Comparison of ENCODE assay signal across 10 cellular contexts in genomic region chr1:175209493-175209921, GRCh38. TPM values are rescaled to one million over a fixed set of nuclear protein-coding genes. Genes with fewer than 3 reads are reported as not detected.
DNase-seq lines count a peak whose midpoint lies in the region; ATAC-seq, FAIRE-seq and TF ChIP-seq lines count a peak whose summit lies in the region.
"Had no signal": no experiment of that assay in that cellular context is flagged by ENCODE, and none has a peak within 500 bp of the region (broad histone marks: within the 10 kb centered on the region; RNA-seq: fewer than 3 reads in every experiment).

No MANE protein-coding gene starts in this region.

- intact Hi-C loops in CD4-positive, alpha-beta T cell (cut with DNase I, micrococcal nuclease) = loop anchor here in 1 of 2 experiments (1.0 to 5.0 kb wide), 4 partner anchors 20 to 109 kb away; no protein-coding TSS in a partner anchor

- no peaks in the 10 kb centered on the region for H3K9me3 ChIP-seq in CD4-positive, alpha-beta T cell (ENCODE audit: control insufficient read depth, low read length)
- H3K9me3 ChIP-seq in mesenchymal stem cell (ENCODE audit: control insufficient read depth, low read length) = peaks cover 8% of the 10 kb centered on the region

- H3K27ac Mint-ChIP-seq in CD4-positive, alpha-beta T cell = peak overlapping the region; percentile 86
- H3K27ac Mint-ChIP-seq in activated naive CD8-positive, alpha-beta T cell treated with anti-CD3 and anti-CD28 coated beads, Interleukin-2, amount 50 U/mL, for 24 hours = peak overlapping the region; percentile 79

- ATAC-seq in CD4-positive, alpha-beta T cell (ENCODE audit: poor library complexity) = peak; percentile 58
- ATAC-seq in GM19395 (IDR thresholded peaks at IDR 0.05; ENCODE audit: unreplicated experiment) = peak; percentile 58
- peak; percentile 37 for ATAC-seq in HG03460 (IDR thresholded peaks at IDR 0.05; ENCODE audit: unreplicated experiment)
- peak; percentile 96 for ATAC-seq in activated naive CD8-positive, alpha-beta T cell treated with anti-CD3 and anti-CD28 coated beads, Interleukin-2, amount 50 U/mL, for 24 hours
- no peak for ATAC-seq in GM21528 (IDR thresholded peaks at IDR 0.05; ENCODE audit: low FRiP score, unreplicated experiment)

- no peak overlapping the region for H2BK12ac ChIP-seq in mesenchymal stem cell (ENCODE audit: low read length in 2 of 2)

- CTCF ChIA-PET in CD4-positive, alpha-beta T cell (lab: Charles Lee) = interaction anchor here (1.0 to 1.3 kb wide), 3 partner anchors 55 to 63 kb away, joined by 4 to 7 read pairs (median 5); no protein-coding TSS in a partner anchor

- H3K4me3 Mint-ChIP-seq in CD4-positive, alpha-beta T cell = peak overlapping the region; percentile 86
- H3K4me3 Mint-ChIP-seq in activated naive CD8-positive, alpha-beta T cell treated with anti-CD3 and anti-CD28 coated beads, Interleukin-2, amount 50 U/mL, for 24 hours = peak overlapping the region; percentile 72

- no peaks in the 10 kb centered on the region for H3K79me1 ChIP-seq in mesenchymal stem cell (replicated peaks; ENCODE audit: low read length, poor library complexity, severe bottlenecking)

- 87% methylated on average over 1 of the region's 1 CpG for WGBS in mesenchymal stem cell

- no peak overlapping the region for H4K8ac ChIP-seq in mesenchymal stem cell (ENCODE audit: low read length)

- DNase-seq in CD4-positive, alpha-beta T cell = no peak
- DNase-seq in activated naive CD8-positive, alpha-beta T cell treated with anti-CD3 and anti-CD28 coated beads, Interleukin-2, amount 50 U/mL, for 24 hours = no peak
- DNase-seq in globus pallidus (ENCODE audit: low spot score) (no peak), HTR-8/SVneo (ENCODE audit: insufficient read length, low spot score) (no peak), mesenchymal stem cell (no peak)
- DNase-seq: Caco-2, NCI-H774 had no signal

- H3K27ac ChIP-seq in CD4-positive, alpha-beta T cell (ENCODE audit: low read depth, low read length) = peak overlapping the region; percentile 37
- no peak overlapping the region for H3K27ac ChIP-seq in mesenchymal stem cell (ENCODE audit: low read length, poor library complexity, severe bottlenecking)

- no peaks in the 10 kb centered on the region for H3K4me1 ChIP-seq in mesenchymal stem cell (ENCODE audit: control insufficient read depth, insufficient read depth, low read depth, low read length)
- H3K4me1 ChIP-seq: Caco-2 had no signal

- no peak overlapping the region for H2AFZ ChIP-seq in mesenchymal stem cell (ENCODE audit: low read depth, low read length)

- no peaks in the 10 kb centered on the region for H3K36me3 ChIP-seq in mesenchymal stem cell (ENCODE audit: control insufficient read depth in 1 of 2, insufficient read depth in 2 of 2, low read depth in 1 of 2, low read length in 2 of 2)

- POLR2A ChIA-PET in CD4-positive, alpha-beta T cell (lab: Charles Lee) = interaction anchor here (0.6 to 5.5 kb wide), 11 partner anchors 9 to 241 kb away, joined by 3 to 98 read pairs (median 5); partner anchors contain the start of genes CACYBP, KIAA0040 and MRPS14

- H2BK15ac ChIP-seq in mesenchymal stem cell (ENCODE audit: low read depth, poor library complexity, severe bottlenecking) = no peak overlapping the region

- no peak overlapping the region for H3K23ac ChIP-seq in mesenchymal stem cell (ENCODE audit: low read length in 2 of 2)

- no peaks in the 10 kb centered on the region for H3K27me3 Mint-ChIP-seq in CD4-positive, alpha-beta T cell
- H3K27me3 Mint-ChIP-seq in activated naive CD8-positive, alpha-beta T cell treated with anti-CD3 and anti-CD28 coated beads, Interleukin-2, amount 50 U/mL, for 24 hours = no peaks in the 10 kb centered on the region

- no peak overlapping the region for H4K91ac ChIP-seq in mesenchymal stem cell (ENCODE audit: low read length)

- no peak overlapping the region for H2BK5ac ChIP-seq in mesenchymal stem cell (ENCODE audit: low read depth, low read length, poor library complexity, severe bottlenecking)

- H3K36me3 Mint-ChIP-seq in CD4-positive, alpha-beta T cell (ENCODE audit: low read depth) = no peaks in the 10 kb centered on the region
- no peaks in the 10 kb centered on the region for H3K36me3 Mint-ChIP-seq in activated naive CD8-positive, alpha-beta T cell treated with anti-CD3 and anti-CD28 coated beads, Interleukin-2, amount 50 U/mL, for 24 hours (ENCODE audit: low read depth)

- H3K4me2 ChIP-seq in mesenchymal stem cell (ENCODE audit: low read length, poor library complexity, severe bottlenecking) = no peak overlapping the region

- H3K4ac ChIP-seq in mesenchymal stem cell (ENCODE audit: low read depth in 1 of 2, low read length in 2 of 2) = no peak overlapping the region

- no peak overlapping the region for H2BK120ac ChIP-seq in mesenchymal stem cell (ENCODE audit: low read depth, low read length)

- no peak overlapping the region for H3K18ac ChIP-seq in mesenchymal stem cell (ENCODE audit: low read depth in 1 of 2, low read length in 2 of 2)

- no peaks in the 10 kb centered on the region for H3K27me3 ChIP-seq in CD4-positive, alpha-beta T cell (ENCODE audit: control insufficient read depth, insufficient read depth, low read length)
- H3K27me3 ChIP-seq in mesenchymal stem cell (ENCODE audit: control insufficient read depth in 1 of 2, insufficient read depth in 1 of 2, low read length in 2 of 2) = no peaks in the 10 kb centered on the region

- no peak for FAIRE-seq in HTR-8/SVneo (lab: Jason Lieb, UNC)

- H3K9me3 Mint-ChIP-seq in CD4-positive, alpha-beta T cell = no peaks in the 10 kb centered on the region
- H3K9me3 Mint-ChIP-seq in activated naive CD8-positive, alpha-beta T cell treated with anti-CD3 and anti-CD28 coated beads, Interleukin-2, amount 50 U/mL, for 24 hours = peaks cover 6% of the 10 kb centered on the region

- H3K9ac ChIP-seq in mesenchymal stem cell (ENCODE audit: low read length) = no peak overlapping the region

- H3K4me1 Mint-ChIP-seq in CD4-positive, alpha-beta T cell (ENCODE audit: low read depth) = peaks cover 82% of the 10 kb centered on the region
- peaks cover 58% of the 10 kb centered on the region for H3K4me1 Mint-ChIP-seq in activated naive CD8-positive, alpha-beta T cell treated with anti-CD3 and anti-CD28 coated beads, Interleukin-2, amount 50 U/mL, for 24 hours

- TF ChIP-seq CTCF in CD4-positive, alpha-beta T cell (IDR thresholded peaks at IDR 0.05) = no peak

- H3K4me3 ChIP-seq in mesenchymal stem cell (ENCODE audit: insufficient read depth in 1 of 2, low read depth in 1 of 2, low read length in 2 of 2) = no peak overlapping the region

- H2AK5ac ChIP-seq in mesenchymal stem cell (ENCODE audit: low read length, severe bottlenecking) = no peak overlapping the region

- no peak overlapping the region for H3K14ac ChIP-seq in mesenchymal stem cell (ENCODE audit: low read length in 2 of 2)

RNA-seq across cellular contexts. Expression of gene KIAA0040, which starts 16.9 kb away (rescaled TPM):
- 10 to 100 TPM; 13.5 to 14.5 TPM for total RNA-seq in CD4-positive, alpha-beta T cell
- polyA plus RNA-seq in mesenchymal stem cell (2013, experiment 1 of 2) = 2.7 TPM
- 2.7 TPM for polyA plus RNA-seq in mesenchymal stem cell (2013, experiment 2 of 2)
